10 cellular contexts compared by ENCODE assay signal in the genomic region with DNA sequence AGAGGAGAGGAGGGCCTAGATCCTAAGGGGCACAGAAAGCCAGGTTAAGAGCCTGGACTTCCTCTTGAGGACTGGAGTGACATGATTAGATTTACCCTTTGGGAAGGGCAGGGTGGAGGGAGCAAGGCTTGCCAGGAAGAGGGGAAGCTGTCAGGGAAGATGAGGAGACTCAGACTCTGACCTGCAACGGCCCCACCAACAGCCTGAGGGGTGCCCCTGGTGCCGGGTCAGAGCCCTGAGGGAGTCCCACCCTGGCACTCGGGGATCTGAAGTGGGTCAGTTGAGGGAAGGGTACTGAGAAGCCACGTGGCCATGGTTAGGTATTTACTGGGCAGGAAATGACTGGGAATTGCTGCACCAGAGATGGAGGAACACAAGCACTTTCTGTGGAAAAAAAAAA. TPM values are rescaled to one million over a fixed set of nuclear protein-coding genes. Genes with fewer than 3 reads are reported as not detected.
DNase-seq lines count a peak whose midpoint lies in the region; ATAC-seq, FAIRE-seq and TF ChIP-seq lines count a peak whose summit lies in the region.
"Had no signal": no experiment of that assay in that cellular context is flagged by ENCODE, and none has a peak within 500 bp of the region (broad histone marks: within the 10 kb centered on the region; RNA-seq: fewer than 3 reads in every experiment).

No MANE protein-coding gene starts in this region.

- H3K9me3 ChIP-seq in Peyer's patch (no peaks in the 10 kb centered on the region), H1 (ENCODE audit: insufficient read depth in 2 of 2, low read depth in 1 of 2, low read length in 1 of 2) (no peaks in the 10 kb centered on the region)

- no peak for TF ChIP-seq POLR2A in Peyer's patch (IDR thresholded peaks at IDR 0.05)
- no peak for TF ChIP-seq POLR2A in H1 (IDR thresholded peaks at IDR 0.05; ENCODE audit: control extremely low read depth in 1 of 2, low read depth in 2 of 2, low read length in 2 of 2)

- H3K23me2 ChIP-seq in H1 (ENCODE audit: low read depth, low read length): no peaks in the 10 kb centered on the region

- no peak overlapping the region for H3K9ac ChIP-seq in H1 (replicated peaks in 1 of 4; ENCODE audit: extremely low read depth in 1 of 4, low read depth in 3 of 4, low read length in 3 of 4)

- no peaks in the 10 kb centered on the region for H3K79me1 ChIP-seq in H1 (ENCODE audit: low read depth, low read length)

- H3K23ac ChIP-seq in H1 (ENCODE audit: insufficient read length): no peak overlapping the region

- peak overlapping the region; percentile 56 to 69 for H3K27ac Mint-ChIP-seq in natural killer cell treated with Interleukin-12 subunit alpha and Interleukin-12 subunit beta and Interleukin-15 and Interleukin-18, amount 100 ng/mL, for 72 hours

- peak overlapping the region; percentile 57 for H3K27ac ChIP-seq in ACC112 (ENCODE audit: low read depth, low read length)
- peak overlapping the region; percentile 38 to 76 (median 72) for H3K27ac ChIP-seq in Peyer's patch
- H3K27ac ChIP-seq in H1 (ENCODE audit: low read depth, low read length): no peak overlapping the region
- H3K27ac ChIP-seq: foreskin keratinocyte had no signal

- no peak overlapping the region for H2BK20ac ChIP-seq in H1 (ENCODE audit: low read length)

- POLR2A ChIA-PET in H1 (lab: Charles Lee; ENCODE audit: partially characterized antibody): interaction anchor here (1.0 to 1.4 kb wide), 3 partner anchors 11 to 43 kb away, joined by 3 to 4 read pairs (median 4); no protein-coding TSS in a partner anchor

- 0 out of 2 replicates have a peak overlapping the region, but pooled peaks have one; percentile 16 for H2BK5ac ChIP-seq in H1 (ENCODE audit: low read depth, low read length)

- H3K4me3 ChIP-seq in ACC112 (ENCODE audit: low read depth, low read length) (no peak overlapping the region), Peyer's patch (no peak overlapping the region), H1 (ENCODE audit: extremely low read depth in 1 of 4, insufficient read depth in 2 of 4, low read depth in 3 of 4, low read length in 4 of 4) (no peak overlapping the region)

- no peak overlapping the region for H3K4ac ChIP-seq in H1 (replicated peaks; ENCODE audit: insufficient read length, low read depth, low read length)

- H3K27me3 ChIP-seq in ACC112 (ENCODE audit: insufficient read depth, low read length): no peaks in the 10 kb centered on the region
- no peaks in the 10 kb centered on the region for H3K27me3 ChIP-seq in Peyer's patch
- H3K27me3 ChIP-seq in H1 (replicated peaks in 1 of 4; ENCODE audit: control insufficient read depth in 3 of 4, extremely low read depth in 1 of 4, insufficient read depth in 3 of 4, low read length in 3 of 4): no peaks in the 10 kb centered on the region
- H3K27me3 ChIP-seq: foreskin keratinocyte had no signal

- peaks cover 2% of the 10 kb centered on the region for H3K79me2 ChIP-seq in ACC112 (ENCODE audit: control insufficient read depth, insufficient read depth, low read length, unreplicated experiment)
- H3K79me2 ChIP-seq in H1 (ENCODE audit: control insufficient read depth in 1 of 2, insufficient read depth in 2 of 2, low read length in 2 of 2): no peaks in the 10 kb centered on the region

- no peak for TF ChIP-seq EP300 in H1 (IDR thresholded peaks at IDR 0.05; ENCODE audit: borderline replicate concordance in 1 of 2, low read depth in 2 of 2, low read length in 2 of 2)

- no peak overlapping the region for H4K91ac ChIP-seq in H1 (replicated peaks; ENCODE audit: insufficient read length, low read length)

- peaks cover 39 to 46% of the 10 kb centered on the region in 2 donors for H3K4me1 Mint-ChIP-seq in natural killer cell treated with Interleukin-12 subunit alpha and Interleukin-12 subunit beta and Interleukin-15 and Interleukin-18, amount 100 ng/mL, for 72 hours (ENCODE audit: low read depth in 2 of 2)

- H3K9me3 Mint-ChIP-seq in natural killer cell treated with Interleukin-12 subunit alpha and Interleukin-12 subunit beta and Interleukin-15 and Interleukin-18, amount 100 ng/mL, for 72 hours: no peaks in the 10 kb centered on the region

- no peak overlapping the region for H4K8ac ChIP-seq in H1 (ENCODE audit: extremely low read depth, insufficient read depth, low read length)

- H3K56ac ChIP-seq in H1 (replicated peaks; ENCODE audit: insufficient read length, low read depth, low read length): no peak overlapping the region

- 90% methylated on average over 4 of the region's 4 CpGs; no CpG with 5 or more reads in 1 of the 2 experiments for WGBS in H1 (ENCODE audit: extremely low coverage in 1 of 2, insufficient coverage in 1 of 2, insufficient read length in 1 of 2, insufficient replicate concordance in 2 of 2, low coverage in 1 of 2, low lambda C conversion rate in 2 of 2, missing lambda C conversion rate in 1 of 2), 2 experiments

- DNase-seq in Peyer's patch (no peak), H1 (ENCODE audit: low read depth in 1 of 2, low spot score in 2 of 2) (no peak), G401 (ENCODE audit: low spot score) (no peak)
- no peak for DNase-seq in natural killer cell treated with Interleukin-12 subunit alpha and Interleukin-12 subunit beta and Interleukin-15 and Interleukin-18, amount 100 ng/mL, for 72 hours (ENCODE audit: low spot score)
- DNase-seq: foreskin keratinocyte, OCI-M1 had no signal

- H3K4me1 ChIP-seq in ACC112 (ENCODE audit: control insufficient read depth, insufficient read depth, low read length, unreplicated experiment): peaks cover 20% of the 10 kb centered on the region
- peaks cover 0 to 21% (median 13%) of the 10 kb centered on the region in 4 donors for H3K4me1 ChIP-seq in Peyer's patch
- peaks cover 0 to 18% (median 4%) of the 10 kb centered on the region in 4 experiments; a peak in 5 of 7 replicates for H3K4me1 ChIP-seq in H1 (replicated peaks in 1 of 4; ENCODE audit: control insufficient read depth in 3 of 4, insufficient read depth in 4 of 4, low read length in 3 of 4)

- in situ Hi-C loops in G401 (cut with HindIII; ENCODE audit: low sequenced_read_pairs): no loop called here

- H3K4me3 Mint-ChIP-seq in natural killer cell treated with Interleukin-12 subunit alpha and Interleukin-12 subunit beta and Interleukin-15 and Interleukin-18, amount 100 ng/mL, for 72 hours: peak overlapping the region; percentile 63

- H3K4me2 ChIP-seq in H1 (ENCODE audit: insufficient read depth in 1 of 2, low read depth in 2 of 2, low read length in 2 of 2): no peak overlapping the region

- H4K20me1 ChIP-seq in H1 (replicated peaks in 1 of 2; ENCODE audit: control insufficient read depth in 1 of 2, insufficient read depth in 2 of 2, low read length in 2 of 2): peaks cover 0 to 2% of the 10 kb centered on the region in 2 experiments

- no peak for FAIRE-seq in H1 (lab: Jason Lieb, UNC)

- H2AFZ ChIP-seq in ACC112 (ENCODE audit: low read length, unreplicated experiment): no peak overlapping the region
- H2AFZ ChIP-seq in H1 (ENCODE audit: low read length): no peak overlapping the region

- H3K36me3 Mint-ChIP-seq in natural killer cell treated with Interleukin-12 subunit alpha and Interleukin-12 subunit beta and Interleukin-15 and Interleukin-18, amount 100 ng/mL, for 72 hours: no peaks in the 10 kb centered on the region

- TF ChIP-seq CTCF in Peyer's patch (IDR thresholded peaks at IDR 0.05) (no peak), H1 (IDR thresholded peaks at IDR 0.05; ENCODE audit: control extremely low read depth in 1 of 3, insufficient read depth in 1 of 3, low read depth in 1 of 3, low read length in 3 of 3) (no peak)

- 0 out of 2 replicates have a peak overlapping the region, but pooled peaks have one; percentile 40 for H2BK15ac ChIP-seq in H1 (ENCODE audit: low read length)

- TF ChIP-seq RAD21 in H1 (IDR thresholded peaks at IDR 0.05 in 1 of 2, conservative IDR thresholded peaks at IDR 0.05 in 1 of 2; ENCODE audit: low read depth in 2 of 2, low read length in 2 of 2): no peak

- H2BK12ac ChIP-seq in H1 (ENCODE audit: low read depth, low read length): no peak overlapping the region

- peaks cover 0 to 13% of the 10 kb centered on the region in 2 donors for H3K27me3 Mint-ChIP-seq in natural killer cell treated with Interleukin-12 subunit alpha and Interleukin-12 subunit beta and Interleukin-15 and Interleukin-18, amount 100 ng/mL, for 72 hours

- H2AK5ac ChIP-seq in H1 (ENCODE audit: low read depth, low read length): no peak overlapping the region

- no peak overlapping the region for H2BK120ac ChIP-seq in H1 (replicated peaks; ENCODE audit: low read depth, low read length)

- H3K36me3 ChIP-seq in ACC112 (ENCODE audit: insufficient read depth, low read length) (no peaks in the 10 kb centered on the region; the same call in 1 of the 2 replicates), Peyer's patch (peaks cover 0 to 17% (median 0%) of the 10 kb centered on the region in 3 donors), H1 (ENCODE audit: control insufficient read depth in 2 of 4, insufficient read depth in 4 of 4, low read length in 3 of 4) (0 out of 8 replicates have a peak, but pooled peaks cover 0 to 3% (median 0%) of the 10 kb centered on the region in 4 experiments)

- no peak overlapping the region for H3K18ac ChIP-seq in H1 (ENCODE audit: extremely low read depth, low read length)

- no peak for ATAC-seq in natural killer cell treated with Interleukin-12 subunit alpha and Interleukin-12 subunit beta and Interleukin-15 and Interleukin-18, amount 100 ng/mL, for 72 hours
- ATAC-seq in HG02852 (IDR thresholded peaks at IDR 0.05; ENCODE audit: unreplicated experiment): no peak
- no peak for ATAC-seq in HG02571 (IDR thresholded peaks at IDR 0.05; ENCODE audit: unreplicated experiment)
- ATAC-seq in HG03521 (IDR thresholded peaks at IDR 0.05; ENCODE audit: unreplicated experiment): no peak
- ATAC-seq: foreskin keratinocyte had no signal

- no peak overlapping the region for H4K5ac ChIP-seq in H1 (ENCODE audit: insufficient read length, low read depth, low read length)

- CTCF ChIA-PET in H1 (lab: Charles Lee; ENCODE audit: partially characterized antibody): interaction anchor here (0.7 to 11.6 kb wide), 8 partner anchors 11 to 89 kb away, joined by 3 to 144 read pairs (median 5); no protein-coding TSS in a partner anchor

- no peak overlapping the region for H3K14ac ChIP-seq in H1 (ENCODE audit: insufficient read length)

TF ChIP-seq in H1, 55 proteins besides CTCF, POLR2A, EP300 and RAD21 (continues in another document):
- no peak for TF ChIP-seq JUND (IDR thresholded peaks at IDR 0.05; ENCODE audit: low read length)

RNA-seq across cellular contexts. Expression of gene ECE1, which starts 9.8 kb away (rescaled TPM):
- 100 to 1,000 TPM; 105 to 122 (median 112) TPM for total RNA-seq in Peyer's patch
- total RNA-seq in H1 (2021; fragmentation: NEBNext Ultra II Directional; extraction: Animal tissue kit (Norgen Biotek cat#: 25700)): 36.8 and 37.1 TPM in 2 replicates
- polyA plus RNA-seq in H1 (2011; rRNA removed): 21.4 and 26.7 TPM in 2 replicates
- 15.9 TPM for polyA plus RNA-seq in H1 (2011; cell fraction: cytosol; rRNA removed)
- polyA plus RNA-seq in H1 (2011; cell fraction: nucleus; rRNA removed): 24.2 TPM
- 23.4 to 31.1 TPM (median 26.4 TPM) in 4 replicates for polyA plus RNA-seq in H1 (2012, experiment 1 of 2)
- polyA plus RNA-seq in H1 (2012, experiment 2 of 2): 17.3 TPM
- 44.8 TPM for polyA plus RNA-seq in H1 (2013, experiment 1 of 2)
- 44.6 TPM for polyA plus RNA-seq in H1 (2013, experiment 2 of 2)
- polyA minus RNA-seq in H1 (2011; rRNA and poly(A)+ RNA removed): 23.9 and 27.9 TPM in 2 replicates
- polyA minus RNA-seq in H1 (2011; cell fraction: cytosol; rRNA and poly(A)+ RNA removed): 13.4 TPM
- 12.3 TPM for polyA minus RNA-seq in H1 (2011; cell fraction: nucleus; rRNA and poly(A)+ RNA removed)
- total RNA-seq in natural killer cell treated with Interleukin-12 subunit alpha and Interleukin-12 subunit beta and Interleukin-15 and Interleukin-18, amount 100 ng/mL, for 72 hours: 10 to 100 TPM; 33.7 to 53.9 TPM
- total RNA-seq in G401 (2014; rRNA removed; shearing (Covaris generic)): 19.3 and 50.4 TPM in 2 replicates
